9 cellular contexts compared by ENCODE assay signal in genomic region chr18:76874643-76875389, GRCh38. TPM values are rescaled to one million over a fixed set of nuclear protein-coding genes. Genes with fewer than 3 reads are reported as not detected.
DNase-seq lines count a peak whose midpoint lies in the region; ATAC-seq and TF ChIP-seq lines count a peak whose summit lies in the region.
"Had no signal": no experiment of that assay in that cellular context is flagged by ENCODE, and none has a peak within 500 bp of the region (broad histone marks: within the 10 kb centered on the region; RNA-seq: fewer than 3 reads in every experiment).

No MANE protein-coding gene starts in this region.

- H3K27ac Mint-ChIP-seq in activated naive CD4-positive, alpha-beta T cell treated with anti-CD3 and anti-CD28 coated beads, Interleukin-2, amount 10 ng/mL, durations not matched to agents 7 days and 5 days, result peak overlapping the region; percentile 74

- TF ChIP-seq CTCF in LNCaP clone FGC (IDR thresholded peaks at IDR 0.05; ENCODE audit: control insufficient read depth, extremely low read depth, insufficient read depth), result peak; percentile 36

- DNase-seq in NCI-H146 (lab: John Stamatoyannopoulos, UW) (peak; percentile 55), NCI-H146 treated with DMSO at 0.1 percent for 48 hours (lab: John Stamatoyannopoulos, UW; ENCODE audit: unreplicated experiment) (no peak), LNCaP clone FGC (ENCODE audit: low read depth) (no peak), SJCRH30 (no peak)
- DNase-seq in activated naive CD4-positive, alpha-beta T cell treated with anti-CD3 and anti-CD28 coated beads, Interleukin-2, amount 10 ng/mL, durations not matched to agents 7 days and 5 days, result no peak
- DNase-seq in stimulated activated CD4-positive, alpha-beta T cell treated with anti-CD3 and anti-CD28 coated beads, Interleukin-4, amount 100 ng/mL, for 24 hours, result peak; percentile 47

- ATAC-seq in GM21447 (IDR thresholded peaks at IDR 0.05; ENCODE audit: unreplicated experiment), result no peak
- ATAC-seq in GM18909 (IDR thresholded peaks at IDR 0.05; ENCODE audit: poor library complexity, unreplicated experiment), result no peak

- H3K9me3 ChIP-seq in SJCRH30 (replicated peaks), result no peaks in the 10 kb centered on the region

- H3K27ac ChIP-seq in SJCRH30, result no peak overlapping the region
- H3K27ac ChIP-seq: 22Rv1 had no signal

- CTCF ChIA-PET in activated naive CD4-positive, alpha-beta T cell treated with anti-CD3 and anti-CD28 coated beads, Interleukin-2, amount 10 ng/mL, durations not matched to agents 7 days and 5 days (lab: Charles Lee), result interaction anchor here (1.2 to 1.7 kb wide), 2 partner anchors 15 to 72 kb away, joined by 8 to 13 read pairs; no protein-coding TSS in a partner anchor

- no peaks in the 10 kb centered on the region for H3K9me3 Mint-ChIP-seq in activated naive CD4-positive, alpha-beta T cell treated with anti-CD3 and anti-CD28 coated beads, Interleukin-2, amount 10 ng/mL, durations not matched to agents 7 days and 5 days

- H3K4me3 Mint-ChIP-seq in activated naive CD4-positive, alpha-beta T cell treated with anti-CD3 and anti-CD28 coated beads, Interleukin-2, amount 10 ng/mL, durations not matched to agents 7 days and 5 days, result no peak overlapping the region

- H3K27me3 Mint-ChIP-seq in activated naive CD4-positive, alpha-beta T cell treated with anti-CD3 and anti-CD28 coated beads, Interleukin-2, amount 10 ng/mL, durations not matched to agents 7 days and 5 days, result no peaks in the 10 kb centered on the region

- H3K27me3 ChIP-seq in SJCRH30, result no peaks in the 10 kb centered on the region

- peaks cover 35% of the 10 kb centered on the region for H3K36me3 Mint-ChIP-seq in activated naive CD4-positive, alpha-beta T cell treated with anti-CD3 and anti-CD28 coated beads, Interleukin-2, amount 10 ng/mL, durations not matched to agents 7 days and 5 days

- H3K4me3 ChIP-seq in LNCaP clone FGC (ENCODE audit: low read depth, low read length) (no peak overlapping the region), SJCRH30 (no peak overlapping the region)

- peaks cover 3% of the 10 kb centered on the region for H3K36me3 ChIP-seq in SJCRH30

- H3K4me1 Mint-ChIP-seq in activated naive CD4-positive, alpha-beta T cell treated with anti-CD3 and anti-CD28 coated beads, Interleukin-2, amount 10 ng/mL, durations not matched to agents 7 days and 5 days, result peaks cover 13% of the 10 kb centered on the region

- no peaks in the 10 kb centered on the region for H3K4me1 ChIP-seq in SJCRH30

RNA-seq across cellular contexts. Expression of gene ZNF236, which starts 52.5 kb away (rescaled TPM):
- total RNA-seq in SJCRH30 (2014; rRNA removed; shearing (Covaris generic)), result 6.9 and 7.7 TPM in 2 replicates

Comparison
In these comparisons a context has a peak if more than half of its experiments do, and no peak if none do; other contexts are left out.
1. DNase-seq: peak in NCI-H146 (single experiment) and stimulated activated CD4-positive, alpha-beta T cell treated with anti-CD3 and anti-CD28 coated beads, Interleukin-4, amount 100 ng/mL, for 24 hours (single experiment); none in NCI-H146 treated with DMSO at 0.1 percent for 48 hours (single experiment), LNCaP clone FGC (single experiment), activated naive CD4-positive, alpha-beta T cell treated with anti-CD3 and anti-CD28 coated beads, Interleukin-2, amount 10 ng/mL, durations not matched to agents 7 days and 5 days (single experiment) and SJCRH30 (0 of 2).